ENCODE assay signal across 11 cellular contexts in genomic region chr9:12878342-12878978, GRCh38.
DNase-seq lines count a peak whose midpoint lies in the region; ATAC-seq and TF ChIP-seq lines count a peak whose summit lies in the region.
"Had no signal": no experiment of that assay in that cellular context is flagged by ENCODE, and none has a peak within 500 bp of the region (broad histone marks: within the 10 kb centered on the region; RNA-seq: fewer than 3 reads in every experiment).

No MANE protein-coding gene starts in this region.

- no peak for TF ChIP-seq CTCF in chondrocyte (IDR thresholded peaks at IDR 0.05)
- no peak for TF ChIP-seq CTCF in mesothelial cell of epicardium (IDR thresholded peaks at IDR 0.05; ENCODE audit: unreplicated experiment)

- no peak overlapping the region for H3K4me3 Mint-ChIP-seq in chondrocyte (ENCODE audit: unreplicated experiment)
- H3K4me3 Mint-ChIP-seq in mesothelial cell of epicardium = no peak overlapping the region

- H3K4me1 Mint-ChIP-seq in chondrocyte (ENCODE audit: low read depth) (peaks cover 66% of the 10 kb centered on the region), mesothelial cell of epicardium (peaks cover 49% of the 10 kb centered on the region)

- H3K27ac Mint-ChIP-seq in chondrocyte (ENCODE audit: unreplicated experiment) (peak overlapping the region; percentile 18), mesothelial cell of epicardium (peak overlapping the region; percentile 81)

- H3K27me3 Mint-ChIP-seq in chondrocyte (ENCODE audit: low read depth) (no peaks in the 10 kb centered on the region), mesothelial cell of epicardium (ENCODE audit: low read depth) (no peaks in the 10 kb centered on the region)

- no peak for ATAC-seq in HG03439 (IDR thresholded peaks at IDR 0.05; ENCODE audit: unreplicated experiment)

- H3K9me3 Mint-ChIP-seq in chondrocyte (ENCODE audit: low read depth) (peaks cover 4% of the 10 kb centered on the region), mesothelial cell of epicardium (peaks cover 5% of the 10 kb centered on the region)

- H3K36me3 Mint-ChIP-seq in chondrocyte (ENCODE audit: low read depth) (no peaks in the 10 kb centered on the region), mesothelial cell of epicardium (no peaks in the 10 kb centered on the region)

- DNase-seq in DMS 273 (lab: John Stamatoyannopoulos, UW; ENCODE audit: unreplicated experiment) = peak; percentile 15
- peak; percentile 49 for DNase-seq in LoVo (ENCODE audit: low spot score)
- no peak for DNase-seq in chondrocyte (ENCODE audit: low spot score)
- no peak for DNase-seq in mesothelial cell of epicardium (ENCODE audit: low spot score in 2 of 2, unreplicated experiment in 2 of 2)
- DNase-seq in DMS79 treated with DMSO at 0.1 percent for 48 hours (lab: John Stamatoyannopoulos, UW) = no peak
- no peak for DNase-seq in COLO829 (ENCODE audit: low spot score)
- no peak for DNase-seq in activated T-cell treated with anti-CD3 and anti-CD28 coated beads, Interleukin-2, amount 50 U/mL, for 1 hour
- DNase-seq: activated gamma-delta T cell, COR-L47, NCI-H446 treated with DMSO at 0.1 percent for 48 hours had no signal

Comparison
In these comparisons a context has a peak if more than half of its experiments do, and no peak if none do; other contexts are left out.
1. DNase-seq: peak in DMS 273 (single experiment) and LoVo (single experiment); none in chondrocyte (single experiment), mesothelial cell of epicardium (0 of 2), DMS79 treated with DMSO at 0.1 percent for 48 hours (single experiment), COLO829 (single experiment) and activated T-cell treated with anti-CD3 and anti-CD28 coated beads, Interleukin-2, amount 50 U/mL, for 1 hour (single experiment).